Comparison of ENCODE assay signal across 1 cellular context in genomic region chr5:42949348-42950090, GRCh38.
TF ChIP-seq lines count a peak whose summit lies in the region.

No MANE protein-coding gene starts in this region.

TF ChIP-seq in IMR-90, 13 proteins besides CTCF, POLR2A, EP300 and RAD21 (continued from another document):
- TF ChIP-seq NFE2L2 (IDR thresholded peaks at IDR 0.05; ENCODE audit: low read depth, low read length) (no peak), BHLHE40 (IDR thresholded peaks at IDR 0.05; ENCODE audit: low read depth, low read length) (no peak), FOS (IDR thresholded peaks at IDR 0.05; ENCODE audit: low read depth, low read length) (no peak), MXI1 (IDR thresholded peaks at IDR 0.05; ENCODE audit: borderline replicate concordance, low read depth, low read length) (no peak), CHD1 (IDR thresholded peaks at IDR 0.05; ENCODE audit: low read depth, low read length) (no peak), RFX5 (IDR thresholded peaks at IDR 0.05; ENCODE audit: low read depth, low read length) (no peak), ELK1 (IDR thresholded peaks at IDR 0.05; ENCODE audit: borderline replicate concordance, low read depth, low read length) (no peak), RCOR1 (IDR thresholded peaks at IDR 0.05; ENCODE audit: insufficient replicate concordance, low read length) (no peak), SMC3 (IDR thresholded peaks at IDR 0.05; ENCODE audit: low read depth, low read length) (peak; percentile 24; the same call in 1 of the 2 replicates), CEBPB (IDR thresholded peaks at IDR 0.05; ENCODE audit: low read depth, low read length) (peak; percentile 29; the same call in 1 of the 2 replicates)
